Comparison of ENCODE assay signal across 27 cellular contexts in genomic region chr14:20002319-20002718, GRCh38. TPM values are rescaled to one million over a fixed set of nuclear protein-coding genes. Genes with fewer than 3 reads are reported as not detected.
"Had no signal": no experiment of that assay in that cellular context is flagged by ENCODE, and none has a peak within 500 bp of the region (broad histone marks: within the 10 kb centered on the region; RNA-seq: fewer than 3 reads in every experiment).

No MANE protein-coding gene starts in this region.

- FAIRE-seq: keratinocyte had no signal

- DNase-seq: activated B cell treated with CpG ODN at 0.5 μM for 24 hours; activated CD4-positive, alpha-beta T cell treated with anti-CD3 and anti-CD28 coated beads for 36 hours; activated CD4-positive, alpha-beta T cell treated with anti-CD3 and anti-CD28 coated beads, Interleukin-2, amount 50 U/mL, for 48 hours; activated CD8-positive, alpha-beta memory T cell treated with anti-CD3 and anti-CD28 coated beads, Interleukin-2, amount 50 U/mL, for 48 hours; activated naive CD4-positive, alpha-beta T cell; activated naive CD8-positive, alpha-beta T cell treated with anti-CD3 and anti-CD28 coated beads for 36 hours; activated T-cell treated with anti-CD3 and anti-CD28 coated beads, Interleukin-2, amount 50 U/mL, for 4 hours; colonic mucosa; esophagus squamous epithelium; gastrocnemius medialis; left colon; right cardiac atrium; stimulated activated CD4-positive, alpha-beta T cell treated with anti-CD3 and anti-CD28 coated beads, Interleukin-12 subunit alpha, Interleukin-12 subunit beta, amount 100 ng/mL, for 4 hours; substantia nigra; thyroid gland had no signal

- H3K4me1 Mint-ChIP-seq: activated B cell treated with CpG ODN at 0.5 μM for 24 hours; activated CD4-positive, alpha-beta T cell treated with anti-CD3 and anti-CD28 coated beads for 36 hours; activated naive CD8-positive, alpha-beta T cell treated with anti-CD3 and anti-CD28 coated beads for 36 hours; central memory CD8-positive, alpha-beta T cell; memory B cell; nephron had no signal

- H3K27ac Mint-ChIP-seq: activated B cell treated with CpG ODN at 0.5 μM for 24 hours; activated CD4-positive, alpha-beta T cell treated with anti-CD3 and anti-CD28 coated beads for 36 hours; activated naive CD8-positive, alpha-beta T cell treated with anti-CD3 and anti-CD28 coated beads for 36 hours; activated T-helper 2 cell treated with anti-CD3 and anti-CD28 coated beads, Interferon-gamma antibody, Interleukin-2, Interleukin-4, amounts not matched to agents 10 μg/mL and 5 μg/mL and 100 μg/mL, durations not matched to agents 14 hours and 24 hours and 36 hours; memory B cell; nephron; stimulated activated naive CD8-positive, alpha-beta T cell treated with anti-CD3 and anti-CD28 coated beads, Interleukin-15, Interleukin-2, amounts not matched to agents 100 ng/mL and 50 ng/mL, for 24 hours had no signal

- H3K4me3 Mint-ChIP-seq: activated B cell treated with CpG ODN at 0.5 μM for 24 hours; activated CD4-positive, alpha-beta T cell treated with anti-CD3 and anti-CD28 coated beads for 36 hours; activated naive CD8-positive, alpha-beta T cell treated with anti-CD3 and anti-CD28 coated beads for 36 hours; activated T-cell treated with anti-CD3 and anti-CD28 coated beads, Interleukin-2, amount 50 U/mL, for 4 hours; central memory CD8-positive, alpha-beta T cell; memory B cell; nephron; stimulated activated naive CD8-positive, alpha-beta T cell treated with anti-CD3 and anti-CD28 coated beads, Interleukin-15, Interleukin-2, amounts not matched to agents 100 ng/mL and 50 ng/mL, for 24 hours had no signal

- H3K9me3 Mint-ChIP-seq: activated T-helper 2 cell treated with anti-CD3 and anti-CD28 coated beads, Interferon-gamma antibody, Interleukin-2, Interleukin-4, amounts not matched to agents 10 μg/mL and 5 μg/mL and 100 μg/mL, durations not matched to agents 14 hours and 24 hours and 36 hours; central memory CD8-positive, alpha-beta T cell; memory B cell had no signal

- H3K27me3 Mint-ChIP-seq: activated B cell treated with CpG ODN at 0.5 μM for 24 hours; activated naive CD8-positive, alpha-beta T cell treated with anti-CD3 and anti-CD28 coated beads for 36 hours; stimulated activated naive CD8-positive, alpha-beta T cell treated with anti-CD3 and anti-CD28 coated beads, Interleukin-15, Interleukin-2, amounts not matched to agents 100 ng/mL and 50 ng/mL, for 24 hours had no signal

- H3K36me3 Mint-ChIP-seq: activated naive CD8-positive, alpha-beta T cell treated with anti-CD3 and anti-CD28 coated beads for 36 hours; memory B cell had no signal

RNA-seq across cellular contexts. Expression of gene OR4Q2, which starts 0.4 kb away (rescaled TPM):
- total RNA-seq: activated B cell treated with CpG ODN at 0.5 μM for 24 hours; activated CD4-positive, alpha-beta T cell treated with anti-CD3 and anti-CD28 coated beads for 36 hours; activated CD8-positive, alpha-beta memory T cell treated with anti-CD3 and anti-CD28 coated beads for 36 hours; activated naive CD8-positive, alpha-beta T cell treated with anti-CD3 and anti-CD28 coated beads for 36 hours; activated T-cell treated with anti-CD3 and anti-CD28 coated beads, Interleukin-2, amount 50 U/mL, for 4 hours; activated T-helper 2 cell treated with anti-CD3 and anti-CD28 coated beads, Interferon-gamma antibody, Interleukin-2, Interleukin-4, amounts not matched to agents 10 μg/mL and 5 μg/mL and 100 μg/mL, durations not matched to agents 14 hours and 24 hours and 36 hours; breast epithelium; colonic mucosa; esophagus squamous epithelium; gastrocnemius medialis; left colon; lower leg skin; pulmonary artery endothelial cell; right cardiac atrium; skeletal muscle tissue; thyroid gland; ureter had no signal

RNA-seq across cellular contexts. Expression of gene OR4K14, which starts 16.8 kb away (rescaled TPM):
- total RNA-seq: activated B cell treated with CpG ODN at 0.5 μM for 24 hours; activated CD4-positive, alpha-beta T cell treated with anti-CD3 and anti-CD28 coated beads for 36 hours; activated CD8-positive, alpha-beta memory T cell treated with anti-CD3 and anti-CD28 coated beads for 36 hours; activated naive CD8-positive, alpha-beta T cell treated with anti-CD3 and anti-CD28 coated beads for 36 hours; activated T-cell treated with anti-CD3 and anti-CD28 coated beads, Interleukin-2, amount 50 U/mL, for 4 hours; activated T-helper 2 cell treated with anti-CD3 and anti-CD28 coated beads, Interferon-gamma antibody, Interleukin-2, Interleukin-4, amounts not matched to agents 10 μg/mL and 5 μg/mL and 100 μg/mL, durations not matched to agents 14 hours and 24 hours and 36 hours; breast epithelium; colonic mucosa; esophagus squamous epithelium; gastrocnemius medialis; left colon; lower leg skin; pulmonary artery endothelial cell; right cardiac atrium; skeletal muscle tissue; thyroid gland; ureter had no signal

RNA-seq across cellular contexts. Expression of gene OR4K15, which starts 26.9 kb away (rescaled TPM):
- total RNA-seq: activated B cell treated with CpG ODN at 0.5 μM for 24 hours; activated CD4-positive, alpha-beta T cell treated with anti-CD3 and anti-CD28 coated beads for 36 hours; activated CD8-positive, alpha-beta memory T cell treated with anti-CD3 and anti-CD28 coated beads for 36 hours; activated naive CD8-positive, alpha-beta T cell treated with anti-CD3 and anti-CD28 coated beads for 36 hours; activated T-cell treated with anti-CD3 and anti-CD28 coated beads, Interleukin-2, amount 50 U/mL, for 4 hours; activated T-helper 2 cell treated with anti-CD3 and anti-CD28 coated beads, Interferon-gamma antibody, Interleukin-2, Interleukin-4, amounts not matched to agents 10 μg/mL and 5 μg/mL and 100 μg/mL, durations not matched to agents 14 hours and 24 hours and 36 hours; breast epithelium; colonic mucosa; esophagus squamous epithelium; gastrocnemius medialis; left colon; lower leg skin; pulmonary artery endothelial cell; right cardiac atrium; skeletal muscle tissue; thyroid gland; ureter had no signal

RNA-seq across cellular contexts. Expression of gene OR4K13, which starts 33.5 kb away (rescaled TPM):
- total RNA-seq: activated B cell treated with CpG ODN at 0.5 μM for 24 hours; activated CD4-positive, alpha-beta T cell treated with anti-CD3 and anti-CD28 coated beads for 36 hours; activated CD8-positive, alpha-beta memory T cell treated with anti-CD3 and anti-CD28 coated beads for 36 hours; activated naive CD8-positive, alpha-beta T cell treated with anti-CD3 and anti-CD28 coated beads for 36 hours; activated T-cell treated with anti-CD3 and anti-CD28 coated beads, Interleukin-2, amount 50 U/mL, for 4 hours; activated T-helper 2 cell treated with anti-CD3 and anti-CD28 coated beads, Interferon-gamma antibody, Interleukin-2, Interleukin-4, amounts not matched to agents 10 μg/mL and 5 μg/mL and 100 μg/mL, durations not matched to agents 14 hours and 24 hours and 36 hours; breast epithelium; colonic mucosa; esophagus squamous epithelium; gastrocnemius medialis; left colon; lower leg skin; pulmonary artery endothelial cell; right cardiac atrium; skeletal muscle tissue; thyroid gland; ureter had no signal

RNA-seq across cellular contexts. Expression of gene OR4L1, which starts 57.5 kb away (rescaled TPM):
- total RNA-seq: activated B cell treated with CpG ODN at 0.5 μM for 24 hours; activated CD4-positive, alpha-beta T cell treated with anti-CD3 and anti-CD28 coated beads for 36 hours; activated CD8-positive, alpha-beta memory T cell treated with anti-CD3 and anti-CD28 coated beads for 36 hours; activated naive CD8-positive, alpha-beta T cell treated with anti-CD3 and anti-CD28 coated beads for 36 hours; activated T-cell treated with anti-CD3 and anti-CD28 coated beads, Interleukin-2, amount 50 U/mL, for 4 hours; activated T-helper 2 cell treated with anti-CD3 and anti-CD28 coated beads, Interferon-gamma antibody, Interleukin-2, Interleukin-4, amounts not matched to agents 10 μg/mL and 5 μg/mL and 100 μg/mL, durations not matched to agents 14 hours and 24 hours and 36 hours; breast epithelium; colonic mucosa; esophagus squamous epithelium; gastrocnemius medialis; left colon; lower leg skin; pulmonary artery endothelial cell; right cardiac atrium; skeletal muscle tissue; thyroid gland; ureter had no signal
